18 cellular contexts compared by ENCODE assay signal in genomic region chr10:46297406-46298204, GRCh38. TPM values are rescaled to one million over a fixed set of nuclear protein-coding genes. Genes with fewer than 3 reads are reported as not detected.
DNase-seq lines count a peak whose midpoint lies in the region; ATAC-seq and TF ChIP-seq lines count a peak whose summit lies in the region.
"Had no signal": no experiment of that assay in that cellular context is flagged by ENCODE, and none has a peak within 500 bp of the region (broad histone marks: within the 10 kb centered on the region; RNA-seq: fewer than 3 reads in every experiment).

No MANE protein-coding gene starts in this region.

- ATAC-seq in HG02610 (IDR thresholded peaks at IDR 0.05; ENCODE audit: unreplicated experiment) (no peak), GM19324 (IDR thresholded peaks at IDR 0.05; ENCODE audit: low FRiP score, unreplicated experiment) (no peak)
- ATAC-seq: esophagus mucosa, psoas muscle had no signal

- no peaks in the 10 kb centered on the region for H3K36me3 Mint-ChIP-seq in activated naive CD4-positive, alpha-beta T cell treated with anti-CD3 and anti-CD28 coated beads, Interleukin-2, amount 10 ng/mL, durations not matched to agents 7 days and 5 days

- no peaks in the 10 kb centered on the region for H3K4me1 ChIP-seq in sigmoid colon
- H3K4me1 ChIP-seq: psoas muscle had no signal

- H3K27me3 ChIP-seq in sigmoid colon: no peaks in the 10 kb centered on the region

- intact Hi-C loops in sigmoid colon (cut with DNase I): no loop called here

- no peaks in the 10 kb centered on the region for H3K9me3 Mint-ChIP-seq in activated naive CD4-positive, alpha-beta T cell treated with anti-CD3 and anti-CD28 coated beads, Interleukin-2, amount 10 ng/mL, durations not matched to agents 7 days and 5 days

- no peak overlapping the region for H3K27ac ChIP-seq in sigmoid colon
- H3K27ac ChIP-seq: psoas muscle had no signal

- peaks cover 5% of the 10 kb centered on the region for H3K27me3 Mint-ChIP-seq in activated naive CD4-positive, alpha-beta T cell treated with anti-CD3 and anti-CD28 coated beads, Interleukin-2, amount 10 ng/mL, durations not matched to agents 7 days and 5 days

- H3K4me1 Mint-ChIP-seq in activated naive CD4-positive, alpha-beta T cell treated with anti-CD3 and anti-CD28 coated beads, Interleukin-2, amount 10 ng/mL, durations not matched to agents 7 days and 5 days: peaks cover 42% of the 10 kb centered on the region

- CTCF ChIA-PET in activated naive CD4-positive, alpha-beta T cell treated with anti-CD3 and anti-CD28 coated beads, Interleukin-2, amount 10 ng/mL, durations not matched to agents 7 days and 5 days (lab: Charles Lee): no interaction called here

- peak overlapping the region; percentile 70 for H3K4me3 Mint-ChIP-seq in activated naive CD4-positive, alpha-beta T cell treated with anti-CD3 and anti-CD28 coated beads, Interleukin-2, amount 10 ng/mL, durations not matched to agents 7 days and 5 days

- no peak for TF ChIP-seq CTCF in NB4 (IDR thresholded peaks at IDR 0.05; ENCODE audit: low read depth, low read length)
- no peak for TF ChIP-seq CTCF in sigmoid colon (IDR thresholded peaks at IDR 0.05)

- H3K9me3 ChIP-seq in sigmoid colon: no peaks in the 10 kb centered on the region
- H3K9me3 ChIP-seq: psoas muscle had no signal

- 75 to 83% methylated on average over 16 of the region's 16 CpGs for WGBS in sigmoid colon, 2 donors

- no peak for TF ChIP-seq EP300 in sigmoid colon (IDR thresholded peaks at IDR 0.05)

- DNase-seq in activated CD4-positive, alpha-beta T cell treated with anti-CD3 and anti-CD28 coated beads for 1 hour: peak; percentile 6
- no peak for DNase-seq in activated CD4-positive, alpha-beta T cell treated with anti-CD3 and anti-CD28 coated beads, Interleukin-2, amount 50 U/mL, for 1 hour
- peak; percentile 45 for DNase-seq in NB4 (ENCODE audit: low read depth)
- no peak for DNase-seq in activated naive CD4-positive, alpha-beta T cell treated with anti-CD3 and anti-CD28 coated beads, Interleukin-2, amount 10 ng/mL, durations not matched to agents 7 days and 5 days
- peak; percentile 50 for DNase-seq in sigmoid colon
- DNase-seq in COR-L47 (lab: John Stamatoyannopoulos, UW): no peak
- DNase-seq: 8988T; kidney; NCI-H1048; psoas muscle; stimulated activated CD8-positive, alpha-beta memory T cell treated with anti-CD3 and anti-CD28 coated beads, Interleukin-4, amount 100 ng/mL, for 48 hours; T1000 had no signal

- H3K27ac Mint-ChIP-seq in activated naive CD4-positive, alpha-beta T cell treated with anti-CD3 and anti-CD28 coated beads, Interleukin-2, amount 10 ng/mL, durations not matched to agents 7 days and 5 days: peak overlapping the region; percentile 56

- H3K4me3 ChIP-seq in NB4 (ENCODE audit: low read depth, low read length) (no peak overlapping the region), sigmoid colon (no peak overlapping the region)
- H3K4me3 ChIP-seq: psoas muscle had no signal

- no peaks in the 10 kb centered on the region for H3K36me3 ChIP-seq in sigmoid colon

- TF ChIP-seq POLR2A in NB4 (IDR thresholded peaks at IDR 0.05; ENCODE audit: extremely low read depth, insufficient read length): no peak
- no peak for TF ChIP-seq POLR2A in sigmoid colon (IDR thresholded peaks at IDR 0.05)

RNA-seq across cellular contexts. Expression of gene ANTXRL, which starts 10.8 kb away (rescaled TPM):
- total RNA-seq in sigmoid colon: not detected
- not detected for polyA plus RNA-seq in sigmoid colon
- total RNA-seq: activated CD8-positive, alpha-beta memory T cell treated with anti-CD3 and anti-CD28 coated beads for 36 hours; esophagus mucosa; G401; psoas muscle; urinary bladder had no signal

Comparison
In these comparisons a context has a peak if more than half of its experiments do, and no peak if none do; other contexts are left out.
1. DNase-seq: peak in activated CD4-positive, alpha-beta T cell treated with anti-CD3 and anti-CD28 coated beads for 1 hour (single experiment), NB4 (single experiment) and sigmoid colon (single experiment); none in activated CD4-positive, alpha-beta T cell treated with anti-CD3 and anti-CD28 coated beads, Interleukin-2, amount 50 U/mL, for 1 hour (single experiment), activated naive CD4-positive, alpha-beta T cell treated with anti-CD3 and anti-CD28 coated beads, Interleukin-2, amount 10 ng/mL, durations not matched to agents 7 days and 5 days (single experiment) and COR-L47 (single experiment).